Comparison of ENCODE assay signal across 35 cellular contexts in the genomic region with DNA sequence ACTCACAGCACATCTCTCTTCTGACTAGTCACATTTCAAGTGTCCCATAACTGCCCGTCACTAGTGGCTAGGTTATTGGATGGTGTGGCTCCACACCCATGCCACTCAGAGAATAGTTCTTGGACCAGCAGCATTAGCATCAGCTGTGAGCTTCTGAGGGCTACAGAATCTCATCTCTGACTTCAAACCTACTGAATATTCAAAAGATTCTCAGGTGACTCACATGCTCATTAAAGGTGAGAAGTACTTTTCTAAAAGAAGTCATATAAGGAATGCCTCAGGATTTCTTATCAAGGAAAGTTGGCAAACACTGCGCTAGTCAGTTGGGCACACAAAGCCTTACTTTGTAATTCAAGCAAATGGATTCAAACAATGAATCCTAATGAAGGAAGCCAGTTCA.
"Had no signal": no experiment of that assay in that cellular context is flagged by ENCODE, and none has a peak within 500 bp of the region (broad histone marks: within the 10 kb centered on the region; RNA-seq: fewer than 3 reads in every experiment).

No MANE protein-coding gene starts in this region.

- H3K27me3 Mint-ChIP-seq: activated B cell treated with CpG ODN at 0.5 μM for 24 hours; activated CD4-positive, alpha-beta memory T cell treated with anti-CD3 and anti-CD28 coated beads for 36 hours; activated CD4-positive, alpha-beta T cell treated with anti-CD3 and anti-CD28 coated beads, Interleukin-2, amount 10 ng/mL, durations not matched to agents 24 days and 14 days; activated CD8-positive, alpha-beta T cell treated with anti-CD3 and anti-CD28 coated beads for 36 hours; activated naive CD8-positive, alpha-beta T cell treated with anti-CD3 and anti-CD28 coated beads for 36 hours; activated T-helper 17 cell treated with anti-CD3 and anti-CD28 coated beads, Interleukin-2, amount 50 U/mL, for 72 hours had no signal

- H3K27me3 ChIP-seq: adrenal gland, body of pancreas, brain microvascular endothelial cell, breast epithelium had no signal

- H3K9me3 Mint-ChIP-seq: activated B cell treated with CpG ODN at 0.5 μM for 24 hours; activated CD4-positive, alpha-beta T cell treated with anti-CD3 and anti-CD28 coated beads, Interleukin-2, amount 10 ng/mL, durations not matched to agents 24 days and 14 days; T-helper 1 cell treated with Interleukin-12 subunit alpha and Interleukin-12 subunit beta and Interleukin-4 antibody, amounts not matched to agents 30 μg/mL and 1 μg/mL, for 36 hours had no signal

- H3K36me3 ChIP-seq: adrenal gland, brain microvascular endothelial cell, breast epithelium had no signal

- H3K9me3 ChIP-seq: adrenal gland, body of pancreas, breast epithelium had no signal

- H3K27ac ChIP-seq: adrenal gland, body of pancreas, brain microvascular endothelial cell, breast epithelium, VCaP had no signal

- DNase-seq: activated B cell treated with CpG ODN at 0.5 μM for 24 hours; activated CD4-positive, alpha-beta memory T cell treated with anti-CD3 and anti-CD28 coated beads for 36 hours; activated CD4-positive, alpha-beta T cell treated with anti-CD3 and anti-CD28 coated beads for 4 hours; activated CD4-positive, alpha-beta T cell treated with anti-CD3 and anti-CD28 coated beads, Interleukin-2, amount 10 ng/mL, durations not matched to agents 24 days and 14 days; activated CD4-positive, alpha-beta T cell treated with anti-CD3 and anti-CD28 coated beads, Interleukin-2, amount 50 U/mL, for 1 hour; activated CD4-positive, alpha-beta T cell treated with anti-CD3 and anti-CD28 coated beads, Interleukin-2, amount 50 U/mL, for 4 hours; activated CD4-positive, CD25-positive, alpha-beta regulatory T cell treated with anti-CD3 and anti-CD28 coated beads, Interleukin-2, amount 50 U/mL, for 72 hours; activated CD8-positive, alpha-beta memory T cell treated with anti-CD3 and anti-CD28 coated beads, Interleukin-2, amount 50 U/mL, for 4 hours; activated CD8-positive, alpha-beta T cell treated with anti-CD3 and anti-CD28 coated beads for 36 hours; activated effector memory CD4-positive, alpha-beta T cell treated with anti-CD3 and anti-CD28 coated beads, Interleukin-2, amount 50 U/mL, for 16 hours; activated gamma-delta T cell treated with Interleukin-2 at 50 U/mL for 16 hours; activated naive CD4-positive, alpha-beta T cell; activated naive CD4-positive, alpha-beta T cell treated with anti-CD3 and anti-CD28 coated beads for 36 hours; activated naive CD4-positive, alpha-beta T cell treated with anti-CD3 and anti-CD28 coated beads, Interleukin-2, amount 50 U/mL, for 16 hours; activated naive CD8-positive, alpha-beta T cell treated with anti-CD3 and anti-CD28 coated beads for 36 hours; activated T-cell treated with anti-CD3 and anti-CD28 coated beads for 4 hours; activated T-cell treated with anti-CD3 and anti-CD28 coated beads, Interleukin-2, amount 50 U/mL, for 1 hour; activated T-cell treated with anti-CD3 and anti-CD28 coated beads, Interleukin-2, amount 50 U/mL, for 4 hours; activated T-cell treated with anti-CD3 and anti-CD28 coated beads, Interleukin-2, amount 50 U/mL, for 72 hours; adrenal gland; amniotic stem cell; aorta; body of pancreas; brain microvascular endothelial cell; central memory CD4-positive, alpha-beta T cell; T-helper 1 cell; T-helper 2 cell; T-helper 9 cell had no signal

- H3K4me1 ChIP-seq: adrenal gland, body of pancreas, breast epithelium had no signal

- H3K4me3 ChIP-seq: adrenal gland, body of pancreas, breast epithelium had no signal

- H3K4me3 Mint-ChIP-seq: activated B cell treated with CpG ODN at 0.5 μM for 24 hours; activated CD4-positive, alpha-beta memory T cell treated with anti-CD3 and anti-CD28 coated beads for 36 hours; activated CD4-positive, alpha-beta T cell treated with anti-CD3 and anti-CD28 coated beads, Interleukin-2, amount 10 ng/mL, durations not matched to agents 24 days and 14 days; activated CD8-positive, alpha-beta T cell treated with anti-CD3 and anti-CD28 coated beads for 36 hours; activated naive CD4-positive, alpha-beta T cell treated with anti-CD3 and anti-CD28 coated beads for 36 hours; activated naive CD8-positive, alpha-beta T cell treated with anti-CD3 and anti-CD28 coated beads for 36 hours; activated T-cell treated with anti-CD3 and anti-CD28 coated beads, Interleukin-2, amount 50 U/mL, for 4 hours; activated T-cell treated with anti-CD3 and anti-CD28 coated beads, Interleukin-2, amount 50 U/mL, for 72 hours; activated T-helper 1 cell treated with anti-CD3 and anti-CD28 coated beads, Interleukin-12 subunit alpha, Interleukin-12 subunit beta, Interleukin-2, Interleukin-4 antibody, amounts not matched to agents 30 ng/mL and 10 ng/mL and 1 ng/mL, durations not matched to agents 14 hours and 24 hours and 36 hours; activated T-helper 17 cell treated with anti-CD3 and anti-CD28 coated beads, Interleukin-2, amount 50 U/mL, for 72 hours; T-helper 1 cell treated with Interleukin-12 subunit alpha and Interleukin-12 subunit beta and Interleukin-4 antibody, amounts not matched to agents 30 μg/mL and 1 μg/mL, for 36 hours; T-helper 2 cell treated with Interferon-gamma antibody and Interleukin-4, amounts not matched to agents 5 μg/mL and 100 μg/mL, for 36 hours had no signal

- H3K36me3 Mint-ChIP-seq: activated CD4-positive, alpha-beta memory T cell treated with anti-CD3 and anti-CD28 coated beads for 36 hours; activated naive CD4-positive, alpha-beta T cell treated with anti-CD3 and anti-CD28 coated beads, Interleukin-2, amount 50 U/mL, for 72 hours; activated naive CD8-positive, alpha-beta T cell treated with anti-CD3 and anti-CD28 coated beads for 36 hours had no signal

- H3K27ac Mint-ChIP-seq: activated B cell treated with CpG ODN at 0.5 μM for 24 hours; activated CD4-positive, alpha-beta memory T cell treated with anti-CD3 and anti-CD28 coated beads for 36 hours; activated CD4-positive, alpha-beta T cell treated with anti-CD3 and anti-CD28 coated beads, Interleukin-2, amount 10 ng/mL, durations not matched to agents 24 days and 14 days; activated CD8-positive, alpha-beta T cell treated with anti-CD3 and anti-CD28 coated beads for 36 hours; activated naive CD4-positive, alpha-beta T cell treated with anti-CD3 and anti-CD28 coated beads for 36 hours; activated naive CD4-positive, alpha-beta T cell treated with anti-CD3 and anti-CD28 coated beads, Interleukin-2, amount 50 U/mL, for 72 hours; activated naive CD8-positive, alpha-beta T cell treated with anti-CD3 and anti-CD28 coated beads for 36 hours; activated T-cell treated with anti-CD3 and anti-CD28 coated beads, Interleukin-2, amount 50 U/mL, for 72 hours; activated T-helper 1 cell treated with anti-CD3 and anti-CD28 coated beads, Interleukin-12 subunit alpha, Interleukin-12 subunit beta, Interleukin-2, Interleukin-4 antibody, amounts not matched to agents 30 ng/mL and 10 ng/mL and 1 ng/mL, durations not matched to agents 14 hours and 24 hours and 36 hours; activated T-helper 17 cell treated with anti-CD3 and anti-CD28 coated beads, Interleukin-2, amount 50 U/mL, for 72 hours; T-helper 1 cell treated with Interleukin-12 subunit alpha and Interleukin-12 subunit beta and Interleukin-4 antibody, amounts not matched to agents 30 μg/mL and 1 μg/mL, for 36 hours; T-helper 2 cell treated with Interferon-gamma antibody and Interleukin-4, amounts not matched to agents 5 μg/mL and 100 μg/mL, for 36 hours had no signal

- H3K4me1 Mint-ChIP-seq: activated B cell treated with CpG ODN at 0.5 μM for 24 hours; activated CD4-positive, alpha-beta T cell treated with anti-CD3 and anti-CD28 coated beads, Interleukin-2, amount 10 ng/mL, durations not matched to agents 24 days and 14 days; activated naive CD8-positive, alpha-beta T cell treated with anti-CD3 and anti-CD28 coated beads for 36 hours; activated T-helper 17 cell treated with anti-CD3 and anti-CD28 coated beads, Interleukin-2, amount 50 U/mL, for 72 hours had no signal

- ATAC-seq: activated CD8-positive, alpha-beta T cell treated with anti-CD3 and anti-CD28 coated beads for 36 hours; activated naive CD4-positive, alpha-beta T cell treated with anti-CD3 and anti-CD28 coated beads, Interleukin-2, amount 50 U/mL, for 72 hours; activated T-cell treated with anti-CD3 and anti-CD28 coated beads, Interleukin-2, amount 50 U/mL, for 4 hours; activated T-cell treated with anti-CD3 and anti-CD28 coated beads, Interleukin-2, amount 50 U/mL, for 72 hours; activated T-helper 17 cell treated with anti-CD3 and anti-CD28 coated beads, Interleukin-2, amount 50 U/mL, for 72 hours; body of pancreas had no signal
